ENCODE assay signal across 24 cellular contexts in the genomic region with DNA sequence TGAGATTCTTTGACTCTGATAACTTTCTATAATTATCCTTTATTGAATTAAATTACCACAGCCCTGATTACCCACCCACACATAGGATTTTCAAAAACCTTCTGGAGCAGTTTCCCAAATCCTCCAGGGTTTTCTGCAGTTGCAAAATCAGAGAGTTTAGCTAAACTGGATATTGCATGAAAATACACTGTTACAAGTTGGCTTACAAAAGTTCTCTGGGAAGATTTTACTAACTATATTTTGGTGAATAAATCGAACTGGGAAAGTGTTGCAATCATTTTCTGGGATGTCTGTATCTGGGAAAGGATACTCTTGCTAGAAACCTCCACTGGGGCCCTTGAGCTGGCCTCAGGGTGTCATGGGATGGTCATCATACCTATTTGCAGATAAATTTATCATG.
"Had no signal": no experiment of that assay in that cellular context is flagged by ENCODE, and none has a peak within 500 bp of the region (broad histone marks: within the 10 kb centered on the region; RNA-seq: fewer than 3 reads in every experiment).

No MANE protein-coding gene starts in this region.

- H3K27me3 ChIP-seq: brain microvascular endothelial cell, right atrium auricular region, testis had no signal

- H3K4me3 Mint-ChIP-seq: activated CD4-positive, alpha-beta T cell treated with anti-CD3 and anti-CD28 coated beads, Interleukin-2, amount 10 ng/mL, durations not matched to agents 24 days and 14 days; activated CD8-positive, alpha-beta T cell treated with anti-CD3 and anti-CD28 coated beads, Interleukin-2, amount 10 ng/mL, durations not matched to agents 7 days and 5 days; activated naive CD8-positive, alpha-beta T cell treated with anti-CD3 and anti-CD28 coated beads, Interleukin-2, amount 10 ng/mL, durations not matched to agents 7 days and 5 days; activated T-cell treated with anti-CD3 and anti-CD28 coated beads, Interleukin-2, amount 50 U/mL, for 24 hours; endodermal cell; mesothelial cell of epicardium; stimulated activated naive CD8-positive, alpha-beta T cell treated with anti-CD3 and anti-CD28 coated beads, Interleukin-15, amount 100 ng/mL, for 72 hours; type B pancreatic cell had no signal

- H3K27ac Mint-ChIP-seq: activated CD4-positive, alpha-beta T cell treated with anti-CD3 and anti-CD28 coated beads, Interleukin-2, amount 10 ng/mL, durations not matched to agents 24 days and 14 days; activated CD8-positive, alpha-beta T cell treated with anti-CD3 and anti-CD28 coated beads, Interleukin-2, amount 10 ng/mL, durations not matched to agents 7 days and 5 days; activated naive CD8-positive, alpha-beta T cell treated with anti-CD3 and anti-CD28 coated beads, Interleukin-2, amount 10 ng/mL, durations not matched to agents 7 days and 5 days; activated T-cell treated with anti-CD3 and anti-CD28 coated beads, Interleukin-2, amount 50 U/mL, for 24 hours; activated T-helper 2 cell treated with anti-CD3 and anti-CD28 coated beads, Interferon-gamma antibody, Interleukin-2, Interleukin-4, amounts not matched to agents 10 μg/mL and 5 μg/mL and 100 μg/mL, durations not matched to agents 14 hours and 24 hours and 36 hours; endodermal cell; mesothelial cell of epicardium; progenitor cell of endocrine pancreas; stimulated activated naive CD8-positive, alpha-beta T cell treated with anti-CD3 and anti-CD28 coated beads, Interleukin-15, amount 100 ng/mL, for 72 hours; type B pancreatic cell had no signal

- DNase-seq: activated CD4-positive, alpha-beta T cell treated with anti-CD3 and anti-CD28 coated beads, Interleukin-2, amount 10 ng/mL, durations not matched to agents 24 days and 14 days; activated CD8-positive, alpha-beta T cell treated with anti-CD3 and anti-CD28 coated beads, Interleukin-2, amount 10 ng/mL, durations not matched to agents 7 days and 5 days; activated naive CD4-positive, alpha-beta T cell treated with Interleukin-2 at 50 U/mL for 16 hours; activated naive CD8-positive, alpha-beta T cell treated with anti-CD3 and anti-CD28 coated beads, Interleukin-2, amount 10 ng/mL, durations not matched to agents 7 days and 5 days; activated T-cell treated with anti-CD3 and anti-CD28 coated beads, Interleukin-2, amount 50 U/mL, for 24 hours; anterior cingulate cortex; brain microvascular endothelial cell; central memory CD4-positive, alpha-beta T cell; endodermal cell; erythroblast; foreskin melanocyte; lower lobe of right lung; occipital lobe; small intestine; stimulated activated CD4-positive, alpha-beta T cell treated with anti-CD3 and anti-CD28 coated beads, Interleukin-4, amount 100 ng/mL, for 1 hour; stimulated activated naive CD8-positive, alpha-beta T cell treated with anti-CD3 and anti-CD28 coated beads, Interleukin-15, amount 100 ng/mL, for 72 hours; T-helper 1 cell; T1000; testis had no signal

- H3K9me3 ChIP-seq: lower lobe of right lung, testis had no signal

- H3K4me1 ChIP-seq: right atrium auricular region, testis had no signal

- H3K9me3 Mint-ChIP-seq: activated CD4-positive, alpha-beta T cell treated with anti-CD3 and anti-CD28 coated beads, Interleukin-2, amount 10 ng/mL, durations not matched to agents 24 days and 14 days; type B pancreatic cell had no signal

- H3K27ac ChIP-seq: brain microvascular endothelial cell, lower lobe of right lung, right atrium auricular region, testis had no signal

- H3K36me3 Mint-ChIP-seq: activated naive CD8-positive, alpha-beta T cell treated with anti-CD3 and anti-CD28 coated beads, Interleukin-2, amount 10 ng/mL, durations not matched to agents 7 days and 5 days; type B pancreatic cell had no signal

- H3K4me1 Mint-ChIP-seq: activated CD4-positive, alpha-beta T cell treated with anti-CD3 and anti-CD28 coated beads, Interleukin-2, amount 10 ng/mL, durations not matched to agents 24 days and 14 days; activated naive CD8-positive, alpha-beta T cell treated with anti-CD3 and anti-CD28 coated beads, Interleukin-2, amount 10 ng/mL, durations not matched to agents 7 days and 5 days; endodermal cell had no signal

- H3K4me3 ChIP-seq: lower lobe of right lung, right atrium auricular region, testis had no signal

- ATAC-seq: activated CD8-positive, alpha-beta T cell treated with anti-CD3 and anti-CD28 coated beads, Interleukin-2, amount 10 ng/mL, durations not matched to agents 7 days and 5 days; lower lobe of right lung; stimulated activated naive CD8-positive, alpha-beta T cell treated with anti-CD3 and anti-CD28 coated beads, Interleukin-15, amount 100 ng/mL, for 72 hours had no signal

- H3K36me3 ChIP-seq: brain microvascular endothelial cell, lower lobe of right lung, right atrium auricular region had no signal
